Comparison of ENCODE assay signal across 23 cellular contexts in the genomic region with DNA sequence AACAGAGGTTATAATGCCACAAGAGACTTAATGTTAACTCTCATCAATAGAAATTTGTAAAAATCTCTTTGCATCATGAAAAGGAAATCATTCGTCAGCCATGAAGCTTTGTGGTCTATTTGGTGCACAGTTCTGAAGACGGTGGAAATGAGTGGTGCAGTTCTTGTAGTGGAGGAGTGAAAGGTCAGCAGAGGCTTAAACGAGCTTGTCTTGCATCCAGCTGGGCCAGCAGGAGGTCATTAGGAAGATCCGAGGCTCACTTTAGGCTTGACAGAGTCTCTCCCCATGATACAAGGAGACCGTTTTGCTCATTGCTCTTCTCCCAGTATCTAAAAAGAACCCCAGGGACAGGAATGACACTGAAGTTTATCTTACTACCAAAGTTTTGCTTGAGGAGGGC.
DNase-seq lines count a peak whose midpoint lies in the region; ATAC-seq and TF ChIP-seq lines count a peak whose summit lies in the region.
"Had no signal": no experiment of that assay in that cellular context is flagged by ENCODE, and none has a peak within 500 bp of the region (broad histone marks: within the 10 kb centered on the region; RNA-seq: fewer than 3 reads in every experiment).

No MANE protein-coding gene starts in this region.

- H3K36me3 ChIP-seq in GM23338 (ENCODE audit: insufficient read depth) (no peaks in the 10 kb centered on the region), neuronal stem cell (replicated peaks in 1 of 2; ENCODE audit: control insufficient read depth in 2 of 2, insufficient read depth in 2 of 2, low read length in 2 of 2) (no peaks in the 10 kb centered on the region)
- H3K36me3 ChIP-seq: BE2C had no signal

- H4K8ac ChIP-seq in neuronal stem cell (ENCODE audit: low read depth, low read length): no peak overlapping the region

- no peaks in the 10 kb centered on the region for H4K20me1 ChIP-seq in GM23338 (replicated peaks; ENCODE audit: insufficient read depth)

- H3K4me2 ChIP-seq in GM23338: no peak overlapping the region
- no peak overlapping the region for H3K4me2 ChIP-seq in neuronal stem cell (ENCODE audit: insufficient read depth, low read length, poor library complexity, severe bottlenecking)
- H3K4me2 ChIP-seq: A549 had no signal

- no peak for DNase-seq in GM23338 (ENCODE audit: low spot score)
- peak; percentile 43 for DNase-seq in astrocyte of the spinal cord (ENCODE audit: low read depth, low spot score)
- DNase-seq in left kidney (ENCODE audit: low read depth, low spot score): peak; percentile 15
- DNase-seq in neuronal stem cell (ENCODE audit: low spot score): peak; percentile 37
- DNase-seq in stimulated activated CD4-positive, alpha-beta T cell treated with anti-CD3 and anti-CD28 coated beads, Interleukin-2, amount 100 ng/mL, for 24 hours: no peak
- DNase-seq in activated CD4-positive, alpha-beta memory T cell treated with anti-CD3 and anti-CD28 coated beads, Interleukin-2, amount 10 ng/mL, durations not matched to agents 7 days and 5 days: no peak
- DNase-seq: BE2C, DMS53, GF-D8, GOT3, Karpas-422, MV-4-11, NCI-H1105 treated with DMSO at 0.1 percent for 48 hours, NCI-H1694, NCI-H2081, NCI-H2171 treated with DMSO at 0.1 percent for 48 hours, NCI-H524 treated with DMSO at 0.1 percent for 48 hours, PC-3, Right ventricle myocardium superior had no signal

- H2AFZ ChIP-seq in GM23338 (no peak overlapping the region), neuronal stem cell (ENCODE audit: low read length) (no peak overlapping the region)

- no peaks in the 10 kb centered on the region for H3K9me3 Mint-ChIP-seq in GM23338
- H3K9me3 Mint-ChIP-seq in activated CD4-positive, alpha-beta memory T cell treated with anti-CD3 and anti-CD28 coated beads, Interleukin-2, amount 10 ng/mL, durations not matched to agents 7 days and 5 days: no peaks in the 10 kb centered on the region

- in situ Hi-C loops in astrocyte of the spinal cord (cut with HindIII; ENCODE audit: low sequenced_read_pairs): no loop called here

- no peak overlapping the region for H3K27ac Mint-ChIP-seq in GM23338
- H3K27ac Mint-ChIP-seq in activated CD4-positive, alpha-beta memory T cell treated with anti-CD3 and anti-CD28 coated beads, Interleukin-2, amount 10 ng/mL, durations not matched to agents 7 days and 5 days: no peak overlapping the region

- no peak overlapping the region for H2AK5ac ChIP-seq in neuronal stem cell (ENCODE audit: low read depth, low read length)

- no peaks in the 10 kb centered on the region for H3F3A ChIP-seq in GM23338 (replicated peaks; ENCODE audit: low read depth)

- H3K23ac ChIP-seq in neuronal stem cell (ENCODE audit: low read depth, low read length, poor library complexity): no peak overlapping the region

- H2BK12ac ChIP-seq in neuronal stem cell (ENCODE audit: low read length): no peak overlapping the region

- no peak overlapping the region for H3K9ac ChIP-seq in neuronal stem cell (ENCODE audit: low read depth, low read length, poor library complexity)

- H3K9me3 ChIP-seq in neuronal stem cell (replicated peaks in 1 of 2; ENCODE audit: control insufficient read depth in 2 of 2, insufficient read depth in 1 of 2, low read depth in 1 of 2, low read length in 2 of 2): no peaks in the 10 kb centered on the region
- H3K9me3 ChIP-seq: A549, BE2C had no signal

- no peak overlapping the region for H3K4me3 ChIP-seq in GM23338
- no peak overlapping the region for H3K4me3 ChIP-seq in astrocyte of the spinal cord (ENCODE audit: low read depth, low read length)
- no peak overlapping the region for H3K4me3 ChIP-seq in neuronal stem cell (ENCODE audit: low read length in 2 of 2)
- H3K4me3 ChIP-seq: A549, SK-N-MC had no signal

- H3K9me2 ChIP-seq in GM23338 (ENCODE audit: insufficient read depth): no peaks in the 10 kb centered on the region

- no peak overlapping the region for H3K18ac ChIP-seq in neuronal stem cell (ENCODE audit: low read length)

- peaks cover 31% of the 10 kb centered on the region for H3K4me1 Mint-ChIP-seq in GM23338
- no peaks in the 10 kb centered on the region for H3K4me1 Mint-ChIP-seq in activated CD4-positive, alpha-beta memory T cell treated with anti-CD3 and anti-CD28 coated beads, Interleukin-2, amount 10 ng/mL, durations not matched to agents 7 days and 5 days

- CTCF ChIA-PET in activated CD4-positive, alpha-beta memory T cell treated with anti-CD3 and anti-CD28 coated beads, Interleukin-2, amount 10 ng/mL, durations not matched to agents 7 days and 5 days (lab: Charles Lee): no interaction called here

- H4K91ac ChIP-seq in neuronal stem cell (ENCODE audit: low read depth, low read length, poor library complexity): no peak overlapping the region

- no CpG with 5 or more reads among the region's 5 CpGs for WGBS in neuronal stem cell (ENCODE audit: extremely low coverage in 2 of 2, insufficient read length in 2 of 2, insufficient replicate concordance in 1 of 2), 2 donors

- H3K27ac ChIP-seq in GM23338 (ENCODE audit: low read depth) (no peak overlapping the region), neuronal stem cell (replicated peaks; ENCODE audit: low read length) (no peak overlapping the region)
- H3K27ac ChIP-seq: A549, SK-N-MC had no signal

- no peak overlapping the region for H2BK15ac ChIP-seq in neuronal stem cell (ENCODE audit: low read length)

- no peaks in the 10 kb centered on the region for H3K79me1 ChIP-seq in neuronal stem cell (ENCODE audit: low read depth, low read length)

- H3K27me3 Mint-ChIP-seq in GM23338 (ENCODE audit: insufficient read depth, low read depth, poor library complexity): no peaks in the 10 kb centered on the region
- no peaks in the 10 kb centered on the region for H3K27me3 Mint-ChIP-seq in activated CD4-positive, alpha-beta memory T cell treated with anti-CD3 and anti-CD28 coated beads, Interleukin-2, amount 10 ng/mL, durations not matched to agents 7 days and 5 days

- H3K27me3 ChIP-seq in GM23338 (ENCODE audit: insufficient read depth) (no peaks in the 10 kb centered on the region), neuronal stem cell (ENCODE audit: control insufficient read depth in 3 of 3, insufficient read depth in 3 of 3, low read depth in 1 of 3, low read length in 3 of 3) (peaks cover 0 to 18% (median 2%) of the 10 kb centered on the region in 3 experiments)
- H3K27me3 ChIP-seq: BE2C had no signal

- no peak overlapping the region for H3K4me3 Mint-ChIP-seq in GM23338
- no peak overlapping the region for H3K4me3 Mint-ChIP-seq in activated CD4-positive, alpha-beta memory T cell treated with anti-CD3 and anti-CD28 coated beads, Interleukin-2, amount 10 ng/mL, durations not matched to agents 7 days and 5 days

- no peak overlapping the region for H3K4ac ChIP-seq in neuronal stem cell (ENCODE audit: low read length)

- no peak overlapping the region for H2BK5ac ChIP-seq in neuronal stem cell (ENCODE audit: low read length)

- no peaks in the 10 kb centered on the region for H3K79me2 ChIP-seq in GM23338 (replicated peaks; ENCODE audit: insufficient read depth)

- TF ChIP-seq CTCF in GM23338 (conservative IDR thresholded peaks at IDR 0.05; ENCODE audit: low read depth in 2 of 2) (no peak), astrocyte of the spinal cord (IDR thresholded peaks at IDR 0.05; ENCODE audit: low read depth, low read length) (no peak)

- peak; percentile 63 for ATAC-seq in GM23338
- ATAC-seq in activated CD4-positive, CD25-positive, alpha-beta regulatory T cell treated with anti-CD3 and anti-CD28 coated beads, Interleukin-2, amount 50 U/mL, for 24 hours: no peak
- ATAC-seq in HG02973 (IDR thresholded peaks at IDR 0.05; ENCODE audit: unreplicated experiment): no peak
- ATAC-seq: A549, PC-3 had no signal

- no peak overlapping the region for H2BK120ac ChIP-seq in neuronal stem cell (ENCODE audit: low read depth, low read length)

- POLR2A ChIA-PET in activated CD4-positive, alpha-beta memory T cell treated with anti-CD3 and anti-CD28 coated beads, Interleukin-2, amount 10 ng/mL, durations not matched to agents 7 days and 5 days (lab: Charles Lee): no interaction called here

- H3K36me3 Mint-ChIP-seq in GM23338 (ENCODE audit: low read depth): no peaks in the 10 kb centered on the region
- H3K36me3 Mint-ChIP-seq in activated CD4-positive, alpha-beta memory T cell treated with anti-CD3 and anti-CD28 coated beads, Interleukin-2, amount 10 ng/mL, durations not matched to agents 7 days and 5 days (ENCODE audit: low read depth): no peaks in the 10 kb centered on the region

- H3K14ac ChIP-seq in neuronal stem cell (ENCODE audit: low read length): no peak overlapping the region

- H3K4me1 ChIP-seq in GM23338 (ENCODE audit: insufficient read depth) (peaks cover 32% of the 10 kb centered on the region), neuronal stem cell (ENCODE audit: control insufficient read depth in 2 of 2, insufficient read depth in 1 of 2, low read depth in 1 of 2, low read length in 2 of 2) (peaks cover 14 to 15% of the 10 kb centered on the region in 2 donors)
- H3K4me1 ChIP-seq: BE2C had no signal

TF ChIP-seq in GM23338, 12 proteins besides CTCF, POLR2A, EP300 and RAD21 (continues in another document):
- TF ChIP-seq ZNF114 (CRISPR knock-in tag; IDR thresholded peaks at IDR 0.05) (no peak), CREB1 (CRISPR knock-in tag; IDR thresholded peaks at IDR 0.05; ENCODE audit: low read depth) (no peak)
- TF ChIP-seq, protein P1, sequence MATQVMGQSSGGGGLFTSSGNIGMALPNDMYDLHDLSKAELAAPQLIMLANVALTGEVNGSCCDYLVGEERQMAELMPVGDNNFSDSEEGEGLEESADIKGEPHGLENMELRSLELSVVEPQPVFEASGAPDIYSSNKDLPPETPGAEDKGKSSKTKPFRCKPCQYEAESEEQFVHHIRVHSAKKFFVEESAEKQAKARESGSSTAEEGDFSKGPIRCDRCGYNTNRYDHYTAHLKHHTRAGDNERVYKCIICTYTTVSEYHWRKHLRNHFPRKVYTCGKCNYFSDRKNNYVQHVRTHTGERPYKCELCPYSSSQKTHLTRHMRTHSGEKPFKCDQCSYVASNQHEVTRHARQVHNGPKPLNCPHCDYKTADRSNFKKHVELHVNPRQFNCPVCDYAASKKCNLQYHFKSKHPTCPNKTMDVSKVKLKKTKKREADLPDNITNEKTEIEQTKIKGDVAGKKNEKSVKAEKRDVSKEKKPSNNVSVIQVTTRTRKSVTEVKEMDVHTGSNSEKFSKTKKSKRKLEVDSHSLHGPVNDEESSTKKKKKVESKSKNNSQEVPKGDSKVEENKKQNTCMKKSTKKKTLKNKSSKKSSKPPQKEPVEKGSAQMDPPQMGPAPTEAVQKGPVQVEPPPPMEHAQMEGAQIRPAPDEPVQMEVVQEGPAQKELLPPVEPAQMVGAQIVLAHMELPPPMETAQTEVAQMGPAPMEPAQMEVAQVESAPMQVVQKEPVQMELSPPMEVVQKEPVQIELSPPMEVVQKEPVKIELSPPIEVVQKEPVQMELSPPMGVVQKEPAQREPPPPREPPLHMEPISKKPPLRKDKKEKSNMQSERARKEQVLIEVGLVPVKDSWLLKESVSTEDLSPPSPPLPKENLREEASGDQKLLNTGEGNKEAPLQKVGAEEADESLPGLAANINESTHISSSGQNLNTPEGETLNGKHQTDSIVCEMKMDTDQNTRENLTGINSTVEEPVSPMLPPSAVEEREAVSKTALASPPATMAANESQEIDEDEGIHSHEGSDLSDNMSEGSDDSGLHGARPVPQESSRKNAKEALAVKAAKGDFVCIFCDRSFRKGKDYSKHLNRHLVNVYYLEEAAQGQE (IDR thresholded peaks at IDR 0.05; ENCODE audit: unreplicated experiment): no peak

Comparison
In these comparisons a context has a peak if more than half of its experiments do, and no peak if none do; other contexts are left out.
1. DNase-seq: peak in astrocyte of the spinal cord (single experiment), left kidney (single experiment) and neuronal stem cell (single experiment); none in GM23338 (single experiment), stimulated activated CD4-positive, alpha-beta T cell treated with anti-CD3 and anti-CD28 coated beads, Interleukin-2, amount 100 ng/mL, for 24 hours (0 of 2) and activated CD4-positive, alpha-beta memory T cell treated with anti-CD3 and anti-CD28 coated beads, Interleukin-2, amount 10 ng/mL, durations not matched to agents 7 days and 5 days (single experiment).